Comparison of ENCODE assay signal across 10 cellular contexts in the genomic region with DNA sequence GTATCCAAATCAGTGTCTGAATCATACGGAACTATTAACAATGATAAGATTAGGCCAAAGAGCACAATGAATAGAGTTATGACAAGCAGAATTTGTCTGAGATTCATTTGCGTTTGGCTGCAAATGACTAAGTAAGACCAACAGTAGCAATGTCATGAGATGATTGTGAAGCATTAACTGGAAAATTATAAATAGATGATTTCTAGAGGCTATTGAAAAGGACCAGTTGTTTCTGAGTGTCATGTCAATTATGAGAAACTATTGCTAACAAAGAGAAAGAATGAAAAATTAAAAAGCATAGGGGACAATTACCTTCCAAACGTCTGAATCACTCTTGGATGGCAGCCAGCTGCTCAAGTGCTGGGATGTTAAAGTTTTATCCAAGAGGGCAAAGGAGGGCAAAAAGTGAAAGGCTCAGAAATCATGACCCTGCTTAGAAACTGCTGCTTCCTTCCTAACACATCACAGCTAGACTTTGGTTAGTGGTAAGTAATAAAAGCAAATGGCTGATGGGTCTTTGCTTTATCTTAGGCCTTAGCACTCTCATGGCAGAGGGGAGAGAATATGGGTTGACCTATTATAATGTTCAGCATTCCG.
DNase-seq lines count a peak whose midpoint lies in the region; ATAC-seq and TF ChIP-seq lines count a peak whose summit lies in the region.
"Had no signal": no experiment of that assay in that cellular context is flagged by ENCODE, and none has a peak within 500 bp of the region (broad histone marks: within the 10 kb centered on the region; RNA-seq: fewer than 3 reads in every experiment).

No MANE protein-coding gene starts in this region.

- peaks cover 28% of the 10 kb centered on the region for H3K4me1 ChIP-seq in HAP-1
- H3K4me1 ChIP-seq in GM23338 (ENCODE audit: insufficient read depth): 0 out of 2 replicates have a peak, but pooled peaks cover 3% of the 10 kb centered on the region

- H3K36me3 ChIP-seq in HAP-1 (replicated peaks) (no peaks in the 10 kb centered on the region), GM23338 (ENCODE audit: insufficient read depth) (no peaks in the 10 kb centered on the region)

- peaks cover 12% of the 10 kb centered on the region; the same call in 2 of the 3 replicates for H3K36me3 Mint-ChIP-seq in GM23338 (ENCODE audit: low read depth)

- DNase-seq in HAP-1 (ENCODE audit: low spot score in 2 of 2): peak; percentile 42 to 63
- peak; percentile 70 for DNase-seq in NCI-H69 (lab: John Stamatoyannopoulos, UW)
- peak; percentile 59 for DNase-seq in fibroblast of mammary gland (ENCODE audit: low read depth)
- peak; percentile 80 for DNase-seq in pulmonary artery endothelial cell (ENCODE audit: low read depth, low spot score)
- DNase-seq in GM23338 (ENCODE audit: low spot score): no peak
- DNase-seq in cortex of kidney (lab: John Stamatoyannopoulos, UW): no peak
- DNase-seq: activated CD8-positive, alpha-beta T cell treated with anti-CD3 and anti-CD28 coated beads, Interleukin-2, amount 10 ng/mL, durations not matched to agents 7 days and 5 days; NCI-H748 treated with DMSO at 0.1 percent for 48 hours had no signal

- H3K27ac Mint-ChIP-seq in GM23338: no peak overlapping the region
- H3K27ac Mint-ChIP-seq: activated CD8-positive, alpha-beta T cell treated with anti-CD3 and anti-CD28 coated beads, Interleukin-2, amount 10 ng/mL, durations not matched to agents 7 days and 5 days had no signal

- H3K9me3 ChIP-seq in HAP-1: no peaks in the 10 kb centered on the region

- no peaks in the 10 kb centered on the region for H3K27me3 ChIP-seq in HAP-1 (ENCODE audit: low read depth)
- no peaks in the 10 kb centered on the region for H3K27me3 ChIP-seq in GM23338 (ENCODE audit: insufficient read depth)

- H3F3A ChIP-seq in GM23338 (replicated peaks; ENCODE audit: low read depth): no peaks in the 10 kb centered on the region

- TF ChIP-seq CTCF in fibroblast of mammary gland (conservative IDR thresholded peaks at IDR 0.05; ENCODE audit: control insufficient read depth, insufficient read depth, low read depth, low read length) (no peak), GM23338 (conservative IDR thresholded peaks at IDR 0.05; ENCODE audit: low read depth in 2 of 2) (no peak)

- H3K4me2 ChIP-seq in GM23338: no peak overlapping the region

- H2AFZ ChIP-seq in GM23338: no peak overlapping the region

- H3K4me1 Mint-ChIP-seq in GM23338: peaks cover 6% of the 10 kb centered on the region; the same call in 2 of the 3 replicates

- peaks cover 15% of the 10 kb centered on the region for H3K9me3 Mint-ChIP-seq in GM23338

- H3K27ac ChIP-seq in GM23338 (ENCODE audit: low read depth): no peak overlapping the region

- ATAC-seq in GM23338: no peak
- ATAC-seq in HG02798 (IDR thresholded peaks at IDR 0.05; ENCODE audit: poor library complexity, unreplicated experiment): no peak
- no peak for ATAC-seq in GM21528 (IDR thresholded peaks at IDR 0.05; ENCODE audit: low FRiP score, unreplicated experiment)
- ATAC-seq: activated CD8-positive, alpha-beta T cell treated with anti-CD3 and anti-CD28 coated beads, Interleukin-2, amount 10 ng/mL, durations not matched to agents 7 days and 5 days had no signal

- H3K4me3 ChIP-seq in HAP-1 (no peak overlapping the region), fibroblast of mammary gland (ENCODE audit: control insufficient read depth, low read depth, low read length) (no peak overlapping the region), GM23338 (no peak overlapping the region)

- H4K20me1 ChIP-seq in GM23338 (replicated peaks; ENCODE audit: insufficient read depth): no peaks in the 10 kb centered on the region

- in situ Hi-C loops in HAP-1 (cut with MboI; ENCODE audit: low sequenced_read_pairs): no loop called here

- H3K79me2 ChIP-seq in GM23338 (replicated peaks; ENCODE audit: insufficient read depth): no peaks in the 10 kb centered on the region

- H3K9me2 ChIP-seq in GM23338 (ENCODE audit: insufficient read depth): no peaks in the 10 kb centered on the region

- H3K27me3 Mint-ChIP-seq in GM23338 (ENCODE audit: insufficient read depth, low read depth, poor library complexity): peaks cover 2% of the 10 kb centered on the region

- H3K4me3 Mint-ChIP-seq in GM23338: no peak overlapping the region
- H3K4me3 Mint-ChIP-seq: activated CD8-positive, alpha-beta T cell treated with anti-CD3 and anti-CD28 coated beads, Interleukin-2, amount 10 ng/mL, durations not matched to agents 7 days and 5 days had no signal

TF ChIP-seq in GM23338, 12 proteins besides CTCF, POLR2A, EP300 and RAD21 (continues in another document):
- no peak for TF ChIP-seq EZH2phosphoT487 (IDR thresholded peaks at IDR 0.05; ENCODE audit: unreplicated experiment)
- no peak for TF ChIP-seq POLR2AphosphoS5 (IDR thresholded peaks at IDR 0.05; ENCODE audit: low read depth)
- TF ChIP-seq, protein P1, sequence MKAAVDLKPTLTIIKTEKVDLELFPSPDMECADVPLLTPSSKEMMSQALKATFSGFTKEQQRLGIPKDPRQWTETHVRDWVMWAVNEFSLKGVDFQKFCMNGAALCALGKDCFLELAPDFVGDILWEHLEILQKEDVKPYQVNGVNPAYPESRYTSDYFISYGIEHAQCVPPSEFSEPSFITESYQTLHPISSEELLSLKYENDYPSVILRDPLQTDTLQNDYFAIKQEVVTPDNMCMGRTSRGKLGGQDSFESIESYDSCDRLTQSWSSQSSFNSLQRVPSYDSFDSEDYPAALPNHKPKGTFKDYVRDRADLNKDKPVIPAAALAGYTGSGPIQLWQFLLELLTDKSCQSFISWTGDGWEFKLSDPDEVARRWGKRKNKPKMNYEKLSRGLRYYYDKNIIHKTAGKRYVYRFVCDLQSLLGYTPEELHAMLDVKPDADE (IDR thresholded peaks at IDR 0.05): no peak
- TF ChIP-seq, protein P2, sequence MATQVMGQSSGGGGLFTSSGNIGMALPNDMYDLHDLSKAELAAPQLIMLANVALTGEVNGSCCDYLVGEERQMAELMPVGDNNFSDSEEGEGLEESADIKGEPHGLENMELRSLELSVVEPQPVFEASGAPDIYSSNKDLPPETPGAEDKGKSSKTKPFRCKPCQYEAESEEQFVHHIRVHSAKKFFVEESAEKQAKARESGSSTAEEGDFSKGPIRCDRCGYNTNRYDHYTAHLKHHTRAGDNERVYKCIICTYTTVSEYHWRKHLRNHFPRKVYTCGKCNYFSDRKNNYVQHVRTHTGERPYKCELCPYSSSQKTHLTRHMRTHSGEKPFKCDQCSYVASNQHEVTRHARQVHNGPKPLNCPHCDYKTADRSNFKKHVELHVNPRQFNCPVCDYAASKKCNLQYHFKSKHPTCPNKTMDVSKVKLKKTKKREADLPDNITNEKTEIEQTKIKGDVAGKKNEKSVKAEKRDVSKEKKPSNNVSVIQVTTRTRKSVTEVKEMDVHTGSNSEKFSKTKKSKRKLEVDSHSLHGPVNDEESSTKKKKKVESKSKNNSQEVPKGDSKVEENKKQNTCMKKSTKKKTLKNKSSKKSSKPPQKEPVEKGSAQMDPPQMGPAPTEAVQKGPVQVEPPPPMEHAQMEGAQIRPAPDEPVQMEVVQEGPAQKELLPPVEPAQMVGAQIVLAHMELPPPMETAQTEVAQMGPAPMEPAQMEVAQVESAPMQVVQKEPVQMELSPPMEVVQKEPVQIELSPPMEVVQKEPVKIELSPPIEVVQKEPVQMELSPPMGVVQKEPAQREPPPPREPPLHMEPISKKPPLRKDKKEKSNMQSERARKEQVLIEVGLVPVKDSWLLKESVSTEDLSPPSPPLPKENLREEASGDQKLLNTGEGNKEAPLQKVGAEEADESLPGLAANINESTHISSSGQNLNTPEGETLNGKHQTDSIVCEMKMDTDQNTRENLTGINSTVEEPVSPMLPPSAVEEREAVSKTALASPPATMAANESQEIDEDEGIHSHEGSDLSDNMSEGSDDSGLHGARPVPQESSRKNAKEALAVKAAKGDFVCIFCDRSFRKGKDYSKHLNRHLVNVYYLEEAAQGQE (IDR thresholded peaks at IDR 0.05; ENCODE audit: unreplicated experiment): no peak

Comparison
In these comparisons a context has a peak if more than half of its experiments do, and no peak if none do; other contexts are left out.
1. DNase-seq: peak in HAP-1 (2 of 2), NCI-H69 (single experiment), fibroblast of mammary gland (single experiment) and pulmonary artery endothelial cell (single experiment); none in GM23338 (single experiment) and cortex of kidney (single experiment).